In the genomic region with DNA sequence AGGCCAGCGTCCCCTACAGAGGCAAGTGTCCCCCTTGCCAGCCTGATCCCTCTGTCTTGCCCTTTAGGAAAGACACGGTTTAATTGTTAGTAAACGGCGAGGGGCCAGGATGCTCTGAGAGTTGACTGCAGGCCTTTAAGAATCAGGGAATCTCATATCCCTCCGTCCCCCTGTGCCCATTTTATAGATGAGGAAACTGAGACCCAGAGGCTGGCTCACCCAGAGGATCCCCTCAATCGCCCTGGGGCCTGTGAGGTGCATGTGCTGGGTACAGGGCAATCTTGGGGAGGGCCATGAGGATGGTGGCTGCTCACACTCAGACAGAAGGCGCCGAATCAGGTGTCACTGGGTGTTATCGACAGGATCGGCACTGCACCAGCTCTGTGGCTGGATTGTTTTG, we compare ENCODE assay signal across 13 cellular contexts. TPM values are rescaled to one million over a fixed set of nuclear protein-coding genes. Genes with fewer than 3 reads are reported as not detected.
DNase-seq lines count a peak whose midpoint lies in the region; TF ChIP-seq lines count a peak whose summit lies in the region.
"Had no signal": no experiment of that assay in that cellular context is flagged by ENCODE, and none has a peak within 500 bp of the region (broad histone marks: within the 10 kb centered on the region; RNA-seq: fewer than 3 reads in every experiment).

No MANE protein-coding gene starts in this region.

- H3K4me1 ChIP-seq in Caco-2: peaks cover 9% of the 10 kb centered on the region
- no peaks in the 10 kb centered on the region for H3K4me1 ChIP-seq in hepatocyte (ENCODE audit: insufficient read depth)
- no peaks in the 10 kb centered on the region for H3K4me1 ChIP-seq in prostate gland (replicated peaks)

- TSS peak; percentile 73 for BruUV-seq in Caco-2 (replicated peaks; lab: Mats Ljungman, UMichigan)

- in situ Hi-C loops in astrocyte of the cerebellum (cut with HindIII; ENCODE audit: low sequenced_read_pairs): no loop called here

- no peaks in the 10 kb centered on the region for H3K36me3 Mint-ChIP-seq in Caco-2 (ENCODE audit: insufficient read depth, unreplicated experiment)
- H3K36me3 Mint-ChIP-seq: activated CD4-positive, alpha-beta memory T cell treated with anti-CD3 and anti-CD28 coated beads for 36 hours; CD14-positive monocyte; stimulated activated memory B cell treated with anti-CD40 and anti-IgM and Interleukin-4, amounts not matched to agents 10 μg/mL and 1 μg/mL and 100 μg/mL, for 72 hours had no signal

- DNase-seq in Caco-2: no peak
- DNase-seq in astrocyte of the cerebellum (ENCODE audit: low read depth): no peak
- no peak for DNase-seq in hepatocyte (ENCODE audit: low spot score)
- DNase-seq in prostate gland (ENCODE audit: low spot score): no peak
- DNase-seq in activated naive CD4-positive, alpha-beta T cell treated with Interleukin-2 at 50 U/mL for 16 hours: no peak
- DNase-seq in cerebellar cortex (ENCODE audit: low spot score): no peak
- no peak for DNase-seq in NCI-H2107 treated with DMSO at 0.1 percent for 48 hours (lab: John Stamatoyannopoulos, UW; ENCODE audit: unreplicated experiment)
- DNase-seq in HEK293T (ENCODE audit: extremely low spot score): no peak
- DNase-seq: GF-D8, NCI-H524 treated with DMSO at 0.1 percent for 48 hours had no signal

- H3K27ac ChIP-seq in hepatocyte: no peak overlapping the region
- H3K27ac ChIP-seq in prostate gland: no peak overlapping the region

- H3K27me3 ChIP-seq in Caco-2 (replicated peaks; ENCODE audit: control insufficient read depth, insufficient read depth, low read length) (no peaks in the 10 kb centered on the region), hepatocyte (no peaks in the 10 kb centered on the region), prostate gland (replicated peaks; ENCODE audit: insufficient read depth) (no peaks in the 10 kb centered on the region)

- peak overlapping the region; percentile 48 for H3K4me3 Mint-ChIP-seq in Caco-2 (ENCODE audit: unreplicated experiment)
- H3K4me3 Mint-ChIP-seq: activated CD4-positive, alpha-beta memory T cell treated with anti-CD3 and anti-CD28 coated beads for 36 hours; stimulated activated memory B cell treated with anti-CD40 and anti-IgM and Interleukin-4, amounts not matched to agents 10 μg/mL and 1 μg/mL and 100 μg/mL, for 72 hours had no signal

- H3K4me3 ChIP-seq in Caco-2 (ENCODE audit: low read depth, low read length) (peak overlapping the region; percentile 36), astrocyte of the cerebellum (ENCODE audit: low read depth, low read length) (peak overlapping the region; percentile 42), hepatocyte (no peak overlapping the region), prostate gland (peak overlapping the region; percentile 34 to 37)

- no peaks in the 10 kb centered on the region for H3K9me2 ChIP-seq in hepatocyte (replicated peaks; ENCODE audit: insufficient read depth)

- no peak for TF ChIP-seq CTCF in Caco-2 (IDR thresholded peaks at IDR 0.05; ENCODE audit: insufficient read depth in 1 of 2, low read depth in 1 of 2, low read length in 1 of 2, severe bottlenecking in 1 of 2, unreplicated experiment in 1 of 2)
- no peak for TF ChIP-seq CTCF in astrocyte of the cerebellum (IDR thresholded peaks at IDR 0.05; ENCODE audit: low read depth, low read length, missing control alignments)
- no peak for TF ChIP-seq CTCF in hepatocyte (IDR thresholded peaks at IDR 0.05; ENCODE audit: poor library complexity)
- no peak for TF ChIP-seq CTCF in prostate gland (IDR thresholded peaks at IDR 0.05)

- H3K27me3 Mint-ChIP-seq in Caco-2 (ENCODE audit: insufficient read depth, unreplicated experiment): no peaks in the 10 kb centered on the region

- H2AFZ ChIP-seq in hepatocyte: no peak overlapping the region

- CTCF ChIA-PET in Caco-2 (lab: Charles Lee): no interaction called here
- CTCF ChIA-PET in HEK293T (lab: Yijun Ruan, JAX): no interaction called here

- WGBS in hepatocyte (ENCODE audit: low lambda C conversion rate, missing lambda C conversion rate): 73% methylated on average over 10 of the region's 10 CpGs
- 4% methylated on average over 4 of the region's 10 CpGs for WGBS in prostate gland

- peak overlapping the region; percentile 82 for H3K4me2 ChIP-seq in hepatocyte

- POLR2A ChIA-PET in Caco-2 (lab: Charles Lee): no interaction called here
- POLR2A ChIA-PET in HEK293T (lab: Yijun Ruan, JAX): no interaction called here

- intact Hi-C loops in Caco-2 (cut with micrococcal nuclease; ENCODE audit: unreplicated experiment) (no loop called here), prostate gland (cut with DNase I) (no loop called here)

- no peaks in the 10 kb centered on the region for H4K20me1 ChIP-seq in hepatocyte (ENCODE audit: insufficient read depth, poor library complexity, severe bottlenecking)

- H3K9me3 ChIP-seq in Caco-2: no peaks in the 10 kb centered on the region
- no peaks in the 10 kb centered on the region for H3K9me3 ChIP-seq in hepatocyte (ENCODE audit: low read depth)
- no peaks in the 10 kb centered on the region for H3K9me3 ChIP-seq in prostate gland

- TF ChIP-seq POLR2A in prostate gland (IDR thresholded peaks at IDR 0.05): no peak

- no peaks in the 10 kb centered on the region for H3K79me2 ChIP-seq in hepatocyte

- no peaks in the 10 kb centered on the region for H3K9me3 Mint-ChIP-seq in Caco-2 (ENCODE audit: unreplicated experiment)
- H3K9me3 Mint-ChIP-seq: activated CD4-positive, alpha-beta memory T cell treated with anti-CD3 and anti-CD28 coated beads for 36 hours; stimulated activated memory B cell treated with anti-CD40 and anti-IgM and Interleukin-4, amounts not matched to agents 10 μg/mL and 1 μg/mL and 100 μg/mL, for 72 hours had no signal

- H3K4me1 Mint-ChIP-seq in Caco-2 (ENCODE audit: low read depth, unreplicated experiment): peaks cover 12% of the 10 kb centered on the region
- H3K4me1 Mint-ChIP-seq: stimulated activated memory B cell treated with anti-CD40 and anti-IgM and Interleukin-4, amounts not matched to agents 10 μg/mL and 1 μg/mL and 100 μg/mL, for 72 hours had no signal

- H3K27ac Mint-ChIP-seq in Caco-2 (ENCODE audit: unreplicated experiment): no peak overlapping the region
- H3K27ac Mint-ChIP-seq: activated CD4-positive, alpha-beta memory T cell treated with anti-CD3 and anti-CD28 coated beads for 36 hours; CD14-positive monocyte; stimulated activated memory B cell treated with anti-CD40 and anti-IgM and Interleukin-4, amounts not matched to agents 10 μg/mL and 1 μg/mL and 100 μg/mL, for 72 hours had no signal

- no peaks in the 10 kb centered on the region for H3K36me3 ChIP-seq in Caco-2 (ENCODE audit: control insufficient read depth, insufficient read depth, low read length)
- H3K36me3 ChIP-seq in hepatocyte (replicated peaks; ENCODE audit: insufficient read depth, low read depth): no peaks in the 10 kb centered on the region
- H3K36me3 ChIP-seq in prostate gland: no peaks in the 10 kb centered on the region

TF ChIP-seq in HEK293T, 16 proteins besides CTCF, POLR2A, EP300 and RAD21:
- TF ChIP-seq FOXA1 (IDR thresholded peaks at IDR 0.05) (no peak), ARNT (IDR thresholded peaks at IDR 0.05) (no peak), HDGF (IDR thresholded peaks at IDR 0.05; ENCODE audit: borderline replicate concordance) (no peak), ELF4 (IDR thresholded peaks at IDR 0.05) (no peak), FOXM1 (IDR thresholded peaks at IDR 0.05; ENCODE audit: borderline replicate concordance) (no peak), L3MBTL2 (conservative IDR thresholded peaks at IDR 0.05) (no peak), SUZ12 (IDR thresholded peaks at IDR 0.05) (no peak), ZNF384 (IDR thresholded peaks at IDR 0.05) (no peak), BHLHE40 (IDR thresholded peaks at IDR 0.05; ENCODE audit: borderline replicate concordance) (no peak), FOXK2 (IDR thresholded peaks at IDR 0.05) (no peak), CTBP1 (IDR thresholded peaks at IDR 0.05; ENCODE audit: borderline replicate concordance) (no peak), LEF1 (IDR thresholded peaks at IDR 0.05; ENCODE audit: borderline replicate concordance) (no peak), TARDBP (IDR thresholded peaks at IDR 0.05) (no peak)
- TF ChIP-seq, protein P1, sequence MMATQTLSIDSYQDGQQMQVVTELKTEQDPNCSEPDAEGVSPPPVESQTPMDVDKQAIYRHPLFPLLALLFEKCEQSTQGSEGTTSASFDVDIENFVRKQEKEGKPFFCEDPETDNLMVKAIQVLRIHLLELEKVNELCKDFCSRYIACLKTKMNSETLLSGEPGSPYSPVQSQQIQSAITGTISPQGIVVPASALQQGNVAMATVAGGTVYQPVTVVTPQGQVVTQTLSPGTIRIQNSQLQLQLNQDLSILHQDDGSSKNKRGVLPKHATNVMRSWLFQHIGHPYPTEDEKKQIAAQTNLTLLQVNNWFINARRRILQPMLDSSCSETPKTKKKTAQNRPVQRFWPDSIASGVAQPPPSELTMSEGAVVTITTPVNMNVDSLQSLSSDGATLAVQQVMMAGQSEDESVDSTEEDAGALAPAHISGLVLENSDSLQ (IDR thresholded peaks at IDR 0.05): no peak

RNA-seq across cellular contexts. Expression of a gene that starts 0.6 kb away (rescaled TPM):
- 4.2 and 5.9 TPM in 2 replicates for total RNA-seq in Caco-2 (2022)
- total RNA-seq in hepatocyte: 10.6 and 10.8 TPM in 2 replicates
- 18.1 and 18.3 TPM in 2 replicates for polyA plus RNA-seq in hepatocyte
- 10 to 100 TPM; 20.3 to 27.1 TPM for total RNA-seq in prostate gland
